14 cellular contexts compared by ENCODE assay signal in the genomic region with DNA sequence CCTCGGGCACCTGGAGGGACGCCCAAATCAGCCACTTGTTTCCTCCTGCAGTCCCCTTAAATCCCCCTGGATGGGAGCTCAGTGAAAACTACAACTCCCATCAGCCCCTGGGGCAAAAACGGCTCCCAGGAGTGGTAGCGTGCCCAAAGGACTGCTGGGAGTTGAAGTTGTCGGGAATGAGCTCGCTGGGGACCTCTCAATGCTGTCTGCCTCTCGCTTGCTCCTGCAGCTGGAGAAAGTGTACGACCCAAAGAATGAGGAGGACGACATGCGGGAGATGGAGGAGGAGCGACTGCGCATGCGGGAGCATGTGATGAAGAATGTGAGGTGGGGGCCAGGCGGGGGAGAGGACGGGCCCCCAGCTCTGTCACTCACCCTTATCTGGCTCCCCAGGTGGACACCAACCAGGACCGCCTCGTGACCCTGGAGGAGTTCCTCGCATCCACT. TPM values are rescaled to one million over a fixed set of nuclear protein-coding genes. Genes with fewer than 3 reads are reported as not detected.
DNase-seq lines count a peak whose midpoint lies in the region; ATAC-seq, FAIRE-seq and TF ChIP-seq lines count a peak whose summit lies in the region.
"Had no signal": no experiment of that assay in that cellular context is flagged by ENCODE, and none has a peak within 500 bp of the region (broad histone marks: within the 10 kb centered on the region; RNA-seq: fewer than 3 reads in every experiment).

No MANE protein-coding gene starts in this region.

- no peak for TF ChIP-seq POLR2A in NB4 (IDR thresholded peaks at IDR 0.05; ENCODE audit: extremely low read depth, insufficient read length)
- no peak for TF ChIP-seq POLR2A in H1 (IDR thresholded peaks at IDR 0.05; ENCODE audit: control extremely low read depth in 1 of 2, low read depth in 2 of 2, low read length in 2 of 2)
- TF ChIP-seq POLR2A in Peyer's patch (IDR thresholded peaks at IDR 0.05), result no peak

- H2BK120ac ChIP-seq in H1 (replicated peaks; ENCODE audit: low read depth, low read length), result no peak overlapping the region

- H3K23ac ChIP-seq in H1 (ENCODE audit: insufficient read length), result no peak overlapping the region

- H4K8ac ChIP-seq in H1 (ENCODE audit: extremely low read depth, insufficient read depth, low read length), result 0 out of 2 replicates have a peak overlapping the region, but pooled peaks have one; percentile 19

- H3K4me1 ChIP-seq in H1 (replicated peaks in 1 of 4; ENCODE audit: control insufficient read depth in 3 of 4, insufficient read depth in 4 of 4, low read length in 3 of 4), result no peaks in the 10 kb centered on the region
- no peaks in the 10 kb centered on the region for H3K4me1 ChIP-seq in Peyer's patch
- H3K4me1 ChIP-seq: esophagus muscularis mucosa had no signal

- H4K20me1 ChIP-seq in H1 (replicated peaks in 1 of 2; ENCODE audit: control insufficient read depth in 1 of 2, insufficient read depth in 2 of 2, low read length in 2 of 2), result peaks cover 0 to 7% of the 10 kb centered on the region in 2 experiments

- no peak overlapping the region for H4K91ac ChIP-seq in H1 (replicated peaks; ENCODE audit: insufficient read length, low read length)

- no peak for TF ChIP-seq CTCF in NB4 (IDR thresholded peaks at IDR 0.05; ENCODE audit: low read depth, low read length)
- no peak for TF ChIP-seq CTCF in H1 (IDR thresholded peaks at IDR 0.05; ENCODE audit: control extremely low read depth in 1 of 3, insufficient read depth in 1 of 3, low read depth in 1 of 3, low read length in 3 of 3)
- no peak for TF ChIP-seq CTCF in Peyer's patch (IDR thresholded peaks at IDR 0.05)

- no peak overlapping the region for H2BK20ac ChIP-seq in H1 (ENCODE audit: low read length)

- no peak overlapping the region for H4K5ac ChIP-seq in H1 (ENCODE audit: insufficient read length, low read depth, low read length)

- no peaks in the 10 kb centered on the region for H3K79me2 ChIP-seq in H1 (ENCODE audit: control insufficient read depth in 1 of 2, insufficient read depth in 2 of 2, low read length in 2 of 2)

- H3K9me3 ChIP-seq in H1 (ENCODE audit: insufficient read depth in 2 of 2, low read depth in 1 of 2, low read length in 1 of 2) (no peaks in the 10 kb centered on the region), Peyer's patch (no peaks in the 10 kb centered on the region)
- H3K9me3 ChIP-seq: esophagus muscularis mucosa had no signal

- H3K27me3 ChIP-seq in H1 (replicated peaks in 1 of 4; ENCODE audit: control insufficient read depth in 3 of 4, extremely low read depth in 1 of 4, insufficient read depth in 3 of 4, low read length in 3 of 4) (no peaks in the 10 kb centered on the region), Peyer's patch (no peaks in the 10 kb centered on the region)
- H3K27me3 ChIP-seq: esophagus muscularis mucosa had no signal

- no peak overlapping the region for H3K18ac ChIP-seq in H1 (ENCODE audit: extremely low read depth, low read length)

- H3K4me3 ChIP-seq in NB4 (ENCODE audit: low read depth, low read length), result no peak overlapping the region
- no peak overlapping the region for H3K4me3 ChIP-seq in H1 (ENCODE audit: extremely low read depth in 1 of 4, insufficient read depth in 2 of 4, low read depth in 3 of 4, low read length in 4 of 4)
- H3K4me3 ChIP-seq in Peyer's patch, result no peak overlapping the region
- H3K4me3 ChIP-seq: esophagus muscularis mucosa had no signal

- no peak overlapping the region for H3K9ac ChIP-seq in H1 (replicated peaks in 1 of 4; ENCODE audit: extremely low read depth in 1 of 4, low read depth in 3 of 4, low read length in 3 of 4)

- no peak for TF ChIP-seq RAD21 in H1 (IDR thresholded peaks at IDR 0.05 in 1 of 2, conservative IDR thresholded peaks at IDR 0.05 in 1 of 2; ENCODE audit: low read depth in 2 of 2, low read length in 2 of 2)

- POLR2A ChIA-PET in H1 (lab: Charles Lee; ENCODE audit: partially characterized antibody), result interaction anchor here (0.6 to 2.3 kb wide), 7 partner anchors 19 to 267 kb away, joined by 3 to 16 read pairs (median 3); a partner anchor contains a TSS

- H3K36me3 ChIP-seq in H1 (ENCODE audit: control insufficient read depth in 2 of 4, insufficient read depth in 4 of 4, low read length in 3 of 4) (peaks cover 2 to 49% (median 18%) of the 10 kb centered on the region in 4 experiments; a peak in 7 of 8 replicates), Peyer's patch (peaks cover 0 to 87% (median 0%) of the 10 kb centered on the region in 3 donors)

- no peaks in the 10 kb centered on the region; the same call in 1 of the 2 replicates for H3K23me2 ChIP-seq in H1 (ENCODE audit: low read depth, low read length)

- H3K56ac ChIP-seq in H1 (replicated peaks; ENCODE audit: insufficient read length, low read depth, low read length), result no peak overlapping the region

- 82% methylated on average over 18 of the region's 18 CpGs; no CpG with 5 or more reads in 1 of the 2 experiments for WGBS in H1 (ENCODE audit: extremely low coverage in 1 of 2, insufficient coverage in 1 of 2, insufficient read length in 1 of 2, insufficient replicate concordance in 2 of 2, low coverage in 1 of 2, low lambda C conversion rate in 2 of 2, missing lambda C conversion rate in 1 of 2), 2 experiments

- CTCF ChIA-PET in H1 (lab: Charles Lee; ENCODE audit: partially characterized antibody), result interaction anchor here (0.7 to 1.6 kb wide), 8 partner anchors 12 to 76 kb away, joined by 3 to 7 read pairs (median 3); a partner anchor contains a TSS

- no peak overlapping the region for H2AK5ac ChIP-seq in H1 (ENCODE audit: low read depth, low read length)

- no peaks in the 10 kb centered on the region for H3K79me1 ChIP-seq in H1 (ENCODE audit: low read depth, low read length)

- H2BK15ac ChIP-seq in H1 (ENCODE audit: low read length), result no peak overlapping the region

- 0 out of 2 replicates have a peak overlapping the region, but pooled peaks have one; percentile 30 for H2BK5ac ChIP-seq in H1 (ENCODE audit: low read depth, low read length)

- no peak overlapping the region for H3K14ac ChIP-seq in H1 (ENCODE audit: insufficient read length)

- no peak overlapping the region for H2BK12ac ChIP-seq in H1 (ENCODE audit: low read depth, low read length)

- FAIRE-seq in H1 (lab: Jason Lieb, UNC) (peak; percentile 66), urothelium cell line (lab: Jason Lieb, UNC) (no peak)
- FAIRE-seq: small intestine had no signal

- TF ChIP-seq EP300 in H1 (IDR thresholded peaks at IDR 0.05; ENCODE audit: borderline replicate concordance in 1 of 2, low read depth in 2 of 2, low read length in 2 of 2), result no peak

- H2AFZ ChIP-seq in H1 (ENCODE audit: low read length), result no peak overlapping the region

- ATAC-seq in GM18867 (IDR thresholded peaks at IDR 0.05; ENCODE audit: unreplicated experiment), result no peak
- no peak for ATAC-seq in HG03439 (IDR thresholded peaks at IDR 0.05; ENCODE audit: unreplicated experiment)

- H3K4ac ChIP-seq in H1 (replicated peaks; ENCODE audit: insufficient read length, low read depth, low read length), result no peak overlapping the region

- DNase-seq in stimulated activated CD4-positive, alpha-beta T cell treated with anti-CD3 and anti-CD28 coated beads, Interleukin-1b, Interleukin-23, amount 100 ng/mL, for 48 hours, result peak; percentile 16
- no peak for DNase-seq in stimulated activated CD4-positive, alpha-beta T cell treated with anti-CD3 and anti-CD28 coated beads, Interleukin-2, amount 100 ng/mL, for 48 hours
- DNase-seq in NB4 (ENCODE audit: low read depth), result peak; percentile 43
- peak; percentile 47 to 79 for DNase-seq in H1 (ENCODE audit: low read depth in 1 of 2, low spot score in 2 of 2)
- peak; percentile 41 for DNase-seq in urothelium cell line (ENCODE audit: low spot score)
- no peak for DNase-seq in Peyer's patch
- DNase-seq: amniotic stem cell, NCI-H226, small intestine had no signal

- no peak overlapping the region for H3K4me2 ChIP-seq in H1 (ENCODE audit: insufficient read depth in 1 of 2, low read depth in 2 of 2, low read length in 2 of 2)

- no peak overlapping the region for H3K27ac ChIP-seq in H1 (ENCODE audit: low read depth, low read length)
- H3K27ac ChIP-seq in Peyer's patch, result no peak overlapping the region
- H3K27ac ChIP-seq: esophagus muscularis mucosa had no signal

RNA-seq across cellular contexts. Expression of a gene that starts 14.7 kb away (rescaled TPM):
- 2.2 and 2.7 TPM in 2 replicates for total RNA-seq in H1 (2021; fragmentation: NEBNext Ultra II Directional; extraction: Animal tissue kit (Norgen Biotek cat#: 25700))
- 2.8 and 2.9 TPM in 2 replicates for polyA plus RNA-seq in H1 (2011; rRNA removed)
- polyA plus RNA-seq in H1 (2011; cell fraction: cytosol; rRNA removed), result 2.7 TPM
- polyA plus RNA-seq in H1 (2011; cell fraction: nucleus; rRNA removed), result 3.1 TPM
- polyA plus RNA-seq in H1 (2012, experiment 1 of 2), result 2.0 to 3.1 TPM (median 2.4 TPM) in 4 replicates
- 1.7 TPM for polyA plus RNA-seq in H1 (2012, experiment 2 of 2)
- 1.2 TPM for polyA plus RNA-seq in H1 (2013, experiment 1 of 2)
- 1.2 TPM for polyA plus RNA-seq in H1 (2013, experiment 2 of 2)
- polyA minus RNA-seq in H1 (2011; rRNA and poly(A)+ RNA removed), result 0.34 and 0.35 TPM in 2 replicates
- polyA minus RNA-seq in H1 (2011; cell fraction: cytosol; rRNA and poly(A)+ RNA removed), result 1.8 TPM
- 0.60 TPM for polyA minus RNA-seq in H1 (2011; cell fraction: nucleus; rRNA and poly(A)+ RNA removed)
- 10 to 100 TPM in 3 of 4 donors, not detected in 1; 14.6 to 55.5 (median 45.9) TPM for total RNA-seq in Peyer's patch
- total RNA-seq: lung microvascular endothelial cell had no signal

RNA-seq across cellular contexts. Expression of a gene that starts 18.7 kb away (rescaled TPM):
- 106 and 111 TPM in 2 replicates for total RNA-seq in H1 (2021; fragmentation: NEBNext Ultra II Directional; extraction: Animal tissue kit (Norgen Biotek cat#: 25700))
- polyA plus RNA-seq in H1 (2011; rRNA removed), result 121 and 178 TPM in 2 replicates
- polyA plus RNA-seq in H1 (2011; cell fraction: cytosol; rRNA removed), result 123 TPM
- polyA plus RNA-seq in H1 (2011; cell fraction: nucleus; rRNA removed), result 169 TPM
- 73.9 to 148 TPM (median 121 TPM) in 4 replicates for polyA plus RNA-seq in H1 (2012, experiment 1 of 2)
- 138 TPM for polyA plus RNA-seq in H1 (2012, experiment 2 of 2)
- polyA plus RNA-seq in H1 (2013, experiment 1 of 2), result 142 TPM
- 150 TPM for polyA plus RNA-seq in H1 (2013, experiment 2 of 2)
- polyA minus RNA-seq in H1 (2011; rRNA and poly(A)+ RNA removed), result 53.0 and 53.5 TPM in 2 replicates
- 75.7 TPM for polyA minus RNA-seq in H1 (2011; cell fraction: cytosol; rRNA and poly(A)+ RNA removed)
- polyA minus RNA-seq in H1 (2011; cell fraction: nucleus; rRNA and poly(A)+ RNA removed), result 48.9 TPM
- total RNA-seq in Peyer's patch, result 100 to 1,000 TPM; 154 to 506 (median 444) TPM

RNA-seq across cellular contexts. Expression of a gene that starts 20.3 kb away (rescaled TPM):
- 1.0 and 1.1 TPM in 2 replicates for total RNA-seq in H1 (2021; fragmentation: NEBNext Ultra II Directional; extraction: Animal tissue kit (Norgen Biotek cat#: 25700))
- polyA plus RNA-seq in H1 (2011; rRNA removed), result 0.95 and 1.8 TPM in 2 replicates
- 1.8 TPM for polyA plus RNA-seq in H1 (2011; cell fraction: cytosol; rRNA removed)
- 3.1 TPM for polyA plus RNA-seq in H1 (2011; cell fraction: nucleus; rRNA removed)
- polyA plus RNA-seq in H1 (2012, experiment 1 of 2), result 0.52 to 1.6 TPM (median 1.1 TPM) in 4 replicates
- 0.42 TPM for polyA plus RNA-seq in H1 (2012, experiment 2 of 2)
- 0.69 TPM for polyA plus RNA-seq in H1 (2013, experiment 1 of 2)
- 0.70 TPM for polyA plus RNA-seq in H1 (2013, experiment 2 of 2)
- polyA minus RNA-seq in H1 (2011; rRNA and poly(A)+ RNA removed), result 1.6 and 1.9 TPM in 2 replicates
- not detected for polyA minus RNA-seq in H1 (2011; cell fraction: cytosol; rRNA and poly(A)+ RNA removed)
- 0.30 TPM for polyA minus RNA-seq in H1 (2011; cell fraction: nucleus; rRNA and poly(A)+ RNA removed)
- not detected for total RNA-seq in Peyer's patch
- total RNA-seq: temporal lobe had no signal

RNA-seq across cellular contexts. Expression of a gene that starts 35.9 kb away (rescaled TPM):
- total RNA-seq in H1 (2021; fragmentation: NEBNext Ultra II Directional; extraction: Animal tissue kit (Norgen Biotek cat#: 25700)), result 257 and 295 TPM in 2 replicates
- 346 and 750 TPM in 2 replicates for polyA plus RNA-seq in H1 (2011; rRNA removed)
- 281 TPM for polyA plus RNA-seq in H1 (2011; cell fraction: cytosol; rRNA removed)
- polyA plus RNA-seq in H1 (2011; cell fraction: nucleus; rRNA removed), result 369 TPM
- polyA plus RNA-seq in H1 (2012, experiment 1 of 2), result 346 to 545 TPM (median 505 TPM) in 4 replicates
- polyA plus RNA-seq in H1 (2012, experiment 2 of 2), result 448 TPM
- 121 TPM for polyA plus RNA-seq in H1 (2013, experiment 1 of 2)
- polyA plus RNA-seq in H1 (2013, experiment 2 of 2), result 128 TPM
- polyA minus RNA-seq in H1 (2011; rRNA and poly(A)+ RNA removed), result 70.9 and 97.6 TPM in 2 replicates
- 127 TPM for polyA minus RNA-seq in H1 (2011; cell fraction: cytosol; rRNA and poly(A)+ RNA removed)
- polyA minus RNA-seq in H1 (2011; cell fraction: nucleus; rRNA and poly(A)+ RNA removed), result 125 TPM
- 100 to 1,000 TPM in 3 of 4 donors, 10 to 100 TPM in 1; 71.0 to 138 (median 104) TPM for total RNA-seq in Peyer's patch

RNA-seq across cellular contexts. Expression of a gene that starts 46.3 kb away (rescaled TPM):
- total RNA-seq in H1 (2021; fragmentation: NEBNext Ultra II Directional; extraction: Animal tissue kit (Norgen Biotek cat#: 25700)), result 1,751 and 1,764 TPM in 2 replicates
- 2,427 and 3,043 TPM in 2 replicates for polyA plus RNA-seq in H1 (2011; rRNA removed)
- polyA plus RNA-seq in H1 (2011; cell fraction: cytosol; rRNA removed), result 1,042 TPM
- 1,402 TPM for polyA plus RNA-seq in H1 (2011; cell fraction: nucleus; rRNA removed)
- 1,164 to 2,476 TPM (median 2,085 TPM) in 4 replicates for polyA plus RNA-seq in H1 (2012, experiment 1 of 2)
- 3,986 TPM for polyA plus RNA-seq in H1 (2012, experiment 2 of 2)
- 2,213 TPM for polyA plus RNA-seq in H1 (2013, experiment 1 of 2)
- 2,143 TPM for polyA plus RNA-seq in H1 (2013, experiment 2 of 2)
- 388 and 494 TPM in 2 replicates for polyA minus RNA-seq in H1 (2011; rRNA and poly(A)+ RNA removed)
- 417 TPM for polyA minus RNA-seq in H1 (2011; cell fraction: cytosol; rRNA and poly(A)+ RNA removed)
- polyA minus RNA-seq in H1 (2011; cell fraction: nucleus; rRNA and poly(A)+ RNA removed), result 311 TPM
- total RNA-seq in Peyer's patch, result 1,000 to 10,000 TPM; 5,249 to 9,852 (median 6,180) TPM

Comparison
In these comparisons a context has a peak if more than half of its experiments do, and no peak if none do; other contexts are left out.
1. DNase-seq: peak in stimulated activated CD4-positive, alpha-beta T cell treated with anti-CD3 and anti-CD28 coated beads, Interleukin-1b, Interleukin-23, amount 100 ng/mL, for 48 hours (single experiment), NB4 (single experiment), H1 (2 of 2) and urothelium cell line (single experiment); none in stimulated activated CD4-positive, alpha-beta T cell treated with anti-CD3 and anti-CD28 coated beads, Interleukin-2, amount 100 ng/mL, for 48 hours (0 of 2) and Peyer's patch (0 of 3).